In genomic region chr6:158518196-158519127, GRCh38 we compare ENCODE assay signal across 8 cellular contexts. TPM values are rescaled to one million over a fixed set of nuclear protein-coding genes. Genes with fewer than 3 reads are reported as not detected.
A peak's percentile ranks its signal among the peaks of the same experiment; 100 is the strongest.
DNase-seq lines count a peak whose midpoint lies in the region; ATAC-seq and TF ChIP-seq lines count a peak whose summit lies in the region.

No MANE protein-coding gene starts in this region.

- TF ChIP-seq CTCF in DOHH2 (IDR thresholded peaks at IDR 0.05; ENCODE audit: low read depth, low read length, poor library complexity, severe bottlenecking) (peak; percentile 71), OCI-LY3 (IDR thresholded peaks at IDR 0.05; ENCODE audit: low read depth, low read length) (peak; percentile 62), fibroblast of the aortic adventitia (IDR thresholded peaks at IDR 0.05; ENCODE audit: insufficient read depth, low read length) (peak; percentile 71), upper lobe of right lung (IDR thresholded peaks at IDR 0.05) (peak; percentile 50)

- H3K4me3 Mint-ChIP-seq in activated T-helper 1 cell treated with anti-CD3 and anti-CD28 coated beads, Interleukin-12 subunit alpha, Interleukin-12 subunit beta, Interleukin-2, Interleukin-4 antibody, amounts not matched to agents 30 ng/mL and 10 ng/mL and 1 ng/mL, durations not matched to agents 14 hours and 24 hours and 36 hours = peak overlapping the region; percentile 86

- no peaks in the 10 kb centered on the region for H3K36me3 Mint-ChIP-seq in activated T-helper 1 cell treated with anti-CD3 and anti-CD28 coated beads, Interleukin-12 subunit alpha, Interleukin-12 subunit beta, Interleukin-2, Interleukin-4 antibody, amounts not matched to agents 30 ng/mL and 10 ng/mL and 1 ng/mL, durations not matched to agents 14 hours and 24 hours and 36 hours (ENCODE audit: low read depth)

- H3K4me1 ChIP-seq in DOHH2 (ENCODE audit: control insufficient read depth, low read length) (peaks cover 13% of the 10 kb centered on the region), OCI-LY3 (ENCODE audit: low read length) (peaks cover 7% of the 10 kb centered on the region), neuron (ENCODE audit: insufficient read depth, low read length) (peaks cover 11% of the 10 kb centered on the region), upper lobe of right lung (peaks cover 14% of the 10 kb centered on the region)

- intact Hi-C loops in activated T-helper 1 cell treated with anti-CD3 and anti-CD28 coated beads, Interleukin-12 subunit alpha, Interleukin-12 subunit beta, Interleukin-2, Interleukin-4 antibody, amounts not matched to agents 30 ng/mL and 10 ng/mL and 1 ng/mL, durations not matched to agents 14 hours and 24 hours and 36 hours (cut with micrococcal nuclease) = loop anchor here (1.0 kb wide), 5 partner anchors 18 to 350 kb away; partner anchors contain the start of genes GTF2H5, SERAC1 and TMEM181
- intact Hi-C loops in upper lobe of right lung (cut with DNase I) = no loop called here

- peaks cover 34% of the 10 kb centered on the region for H3K4me1 Mint-ChIP-seq in activated T-helper 1 cell treated with anti-CD3 and anti-CD28 coated beads, Interleukin-12 subunit alpha, Interleukin-12 subunit beta, Interleukin-2, Interleukin-4 antibody, amounts not matched to agents 30 ng/mL and 10 ng/mL and 1 ng/mL, durations not matched to agents 14 hours and 24 hours and 36 hours (ENCODE audit: low read depth)

- peaks cover 20% of the 10 kb centered on the region for H3K27me3 Mint-ChIP-seq in activated T-helper 1 cell treated with anti-CD3 and anti-CD28 coated beads, Interleukin-12 subunit alpha, Interleukin-12 subunit beta, Interleukin-2, Interleukin-4 antibody, amounts not matched to agents 30 ng/mL and 10 ng/mL and 1 ng/mL, durations not matched to agents 14 hours and 24 hours and 36 hours (ENCODE audit: insufficient read depth)

- H3K79me2 ChIP-seq in DOHH2 (ENCODE audit: control insufficient read depth, low read length) (no peaks in the 10 kb centered on the region), OCI-LY3 (ENCODE audit: low read length) (no peaks in the 10 kb centered on the region)

- H3K9me3 ChIP-seq in DOHH2 (ENCODE audit: control insufficient read depth, insufficient read depth, low read length) (no peaks in the 10 kb centered on the region), OCI-LY3 (ENCODE audit: insufficient read depth, low read length) (no peaks in the 10 kb centered on the region), neuron (ENCODE audit: low read length) (no peaks in the 10 kb centered on the region), upper lobe of right lung (no peaks in the 10 kb centered on the region)

- peak in 70 of 76 experiments; percentile 20 to 83 (median 58) for DNase-seq in HUDEP-2 (lab: John Stamatoyannopoulos, UW; ENCODE audit: unreplicated experiment in 76 of 76)
- peak; percentile 60 for DNase-seq in activated T-helper 1 cell treated with anti-CD3 and anti-CD28 coated beads, Interleukin-12 subunit alpha, Interleukin-12 subunit beta, Interleukin-2, Interleukin-4 antibody, amounts not matched to agents 30 ng/mL and 10 ng/mL and 1 ng/mL, durations not matched to agents 14 hours and 24 hours and 36 hours (ENCODE audit: low spot score)
- DNase-seq in fibroblast of the aortic adventitia (ENCODE audit: low read depth) = peak; percentile 82
- DNase-seq in upper lobe of right lung = no peak

- H4K20me1 ChIP-seq in DOHH2 (ENCODE audit: control insufficient read depth, insufficient read depth, low read depth, low read length) (no peaks in the 10 kb centered on the region), OCI-LY3 (ENCODE audit: insufficient read depth, low read length) (no peaks in the 10 kb centered on the region)

- H3K27ac Mint-ChIP-seq in activated T-helper 1 cell treated with anti-CD3 and anti-CD28 coated beads, Interleukin-12 subunit alpha, Interleukin-12 subunit beta, Interleukin-2, Interleukin-4 antibody, amounts not matched to agents 30 ng/mL and 10 ng/mL and 1 ng/mL, durations not matched to agents 14 hours and 24 hours and 36 hours = peak overlapping the region; percentile 87

- H3K9ac ChIP-seq in OCI-LY3 (ENCODE audit: low read length) = peak overlapping the region; percentile 48

- H3K4me3 ChIP-seq in DOHH2 (ENCODE audit: low read length) = peak overlapping the region; percentile 70
- peak overlapping the region; percentile 75 for H3K4me3 ChIP-seq in OCI-LY3 (ENCODE audit: low read length)
- peak overlapping the region; percentile 44 for H3K4me3 ChIP-seq in fibroblast of the aortic adventitia (ENCODE audit: low read depth, low read length)
- peak overlapping the region; percentile 28 for H3K4me3 ChIP-seq in neuron (ENCODE audit: low read length)
- H3K4me3 ChIP-seq in upper lobe of right lung = peak overlapping the region; percentile 31

- H3K27ac ChIP-seq in DOHH2 (ENCODE audit: low read depth, low read length) (no peak overlapping the region), OCI-LY3 (ENCODE audit: low read length) (no peak overlapping the region), upper lobe of right lung (no peak overlapping the region)

- no peaks in the 10 kb centered on the region for H3K9me2 ChIP-seq in DOHH2 (replicated peaks; ENCODE audit: control insufficient read depth, low read length)

- peaks cover 6% of the 10 kb centered on the region; the same call in 1 of the 2 replicates for H3K27me3 ChIP-seq in DOHH2 (ENCODE audit: control insufficient read depth, low read length)
- H3K27me3 ChIP-seq in OCI-LY3 (ENCODE audit: low read depth, low read length) = no peaks in the 10 kb centered on the region
- no peaks in the 10 kb centered on the region for H3K27me3 ChIP-seq in neuron (ENCODE audit: insufficient read depth, low read length)
- peaks cover 7% of the 10 kb centered on the region for H3K27me3 ChIP-seq in upper lobe of right lung

- H3K9me3 Mint-ChIP-seq in activated T-helper 1 cell treated with anti-CD3 and anti-CD28 coated beads, Interleukin-12 subunit alpha, Interleukin-12 subunit beta, Interleukin-2, Interleukin-4 antibody, amounts not matched to agents 30 ng/mL and 10 ng/mL and 1 ng/mL, durations not matched to agents 14 hours and 24 hours and 36 hours = no peaks in the 10 kb centered on the region

- H3F3A ChIP-seq in DOHH2 (ENCODE audit: control insufficient read depth, insufficient read depth) = no peaks in the 10 kb centered on the region

- H2AFZ ChIP-seq in OCI-LY3 (ENCODE audit: low read depth, low read length) (peak overlapping the region; percentile 39), neuron (ENCODE audit: low read depth, low read length) (peak overlapping the region; percentile 39)

- H3K4me2 ChIP-seq in DOHH2 (ENCODE audit: low read length) = peak overlapping the region; percentile 82
- peak overlapping the region; percentile 75 for H3K4me2 ChIP-seq in OCI-LY3 (ENCODE audit: low read length)

- H3K36me3 ChIP-seq in DOHH2 (ENCODE audit: control insufficient read depth, low read length) (no peaks in the 10 kb centered on the region), OCI-LY3 (replicated peaks; ENCODE audit: low read depth, low read length) (no peaks in the 10 kb centered on the region), neuron (ENCODE audit: insufficient read depth, low read length) (no peaks in the 10 kb centered on the region), upper lobe of right lung (no peaks in the 10 kb centered on the region)

- ATAC-seq in GM21526 (IDR thresholded peaks at IDR 0.05; ENCODE audit: low FRiP score, unreplicated experiment) = peak; percentile 60
- ATAC-seq in upper lobe of right lung = peak; percentile 71

RNA-seq across cellular contexts. Expression of gene TMEM181, which starts 41.4 kb away (rescaled TPM):
- total RNA-seq in activated T-helper 1 cell treated with anti-CD3 and anti-CD28 coated beads, Interleukin-12 subunit alpha, Interleukin-12 subunit beta, Interleukin-2, Interleukin-4 antibody, amounts not matched to agents 30 ng/mL and 10 ng/mL and 1 ng/mL, durations not matched to agents 14 hours and 24 hours and 36 hours = 17.0 and 17.7 TPM in 2 replicates
- total RNA-seq in fibroblast of the aortic adventitia (ENCODE audit: low replicate concordance) (24.1 and 36.2 TPM in 2 replicates), upper lobe of right lung (31.5 TPM)
